In genomic region chr10:71347587-71348395, GRCh38 we compare ENCODE assay signal across 1 cellular context.
TF ChIP-seq lines count a peak whose summit lies in the region.

No MANE protein-coding gene starts in this region.

TF ChIP-seq in HepG2, 621 proteins besides CTCF, POLR2A, EP300 and RAD21 (continued from another document and continues in another):
- no peak for TF ChIP-seq AGO2 (optimal IDR thresholded peaks at IDR 0.05; ENCODE audit: low read depth, low read length)
- no peak for TF ChIP-seq MTF1 (CRISPR knock-in tag; IDR thresholded peaks at IDR 0.05)
- peak; percentile 56 for TF ChIP-seq CEBPG (CRISPR knock-in tag; IDR thresholded peaks at IDR 0.05)
- TF ChIP-seq ZNF720 (CRISPR knock-in tag; IDR thresholded peaks at IDR 0.05), result no peak
- TF ChIP-seq, protein P1, sequence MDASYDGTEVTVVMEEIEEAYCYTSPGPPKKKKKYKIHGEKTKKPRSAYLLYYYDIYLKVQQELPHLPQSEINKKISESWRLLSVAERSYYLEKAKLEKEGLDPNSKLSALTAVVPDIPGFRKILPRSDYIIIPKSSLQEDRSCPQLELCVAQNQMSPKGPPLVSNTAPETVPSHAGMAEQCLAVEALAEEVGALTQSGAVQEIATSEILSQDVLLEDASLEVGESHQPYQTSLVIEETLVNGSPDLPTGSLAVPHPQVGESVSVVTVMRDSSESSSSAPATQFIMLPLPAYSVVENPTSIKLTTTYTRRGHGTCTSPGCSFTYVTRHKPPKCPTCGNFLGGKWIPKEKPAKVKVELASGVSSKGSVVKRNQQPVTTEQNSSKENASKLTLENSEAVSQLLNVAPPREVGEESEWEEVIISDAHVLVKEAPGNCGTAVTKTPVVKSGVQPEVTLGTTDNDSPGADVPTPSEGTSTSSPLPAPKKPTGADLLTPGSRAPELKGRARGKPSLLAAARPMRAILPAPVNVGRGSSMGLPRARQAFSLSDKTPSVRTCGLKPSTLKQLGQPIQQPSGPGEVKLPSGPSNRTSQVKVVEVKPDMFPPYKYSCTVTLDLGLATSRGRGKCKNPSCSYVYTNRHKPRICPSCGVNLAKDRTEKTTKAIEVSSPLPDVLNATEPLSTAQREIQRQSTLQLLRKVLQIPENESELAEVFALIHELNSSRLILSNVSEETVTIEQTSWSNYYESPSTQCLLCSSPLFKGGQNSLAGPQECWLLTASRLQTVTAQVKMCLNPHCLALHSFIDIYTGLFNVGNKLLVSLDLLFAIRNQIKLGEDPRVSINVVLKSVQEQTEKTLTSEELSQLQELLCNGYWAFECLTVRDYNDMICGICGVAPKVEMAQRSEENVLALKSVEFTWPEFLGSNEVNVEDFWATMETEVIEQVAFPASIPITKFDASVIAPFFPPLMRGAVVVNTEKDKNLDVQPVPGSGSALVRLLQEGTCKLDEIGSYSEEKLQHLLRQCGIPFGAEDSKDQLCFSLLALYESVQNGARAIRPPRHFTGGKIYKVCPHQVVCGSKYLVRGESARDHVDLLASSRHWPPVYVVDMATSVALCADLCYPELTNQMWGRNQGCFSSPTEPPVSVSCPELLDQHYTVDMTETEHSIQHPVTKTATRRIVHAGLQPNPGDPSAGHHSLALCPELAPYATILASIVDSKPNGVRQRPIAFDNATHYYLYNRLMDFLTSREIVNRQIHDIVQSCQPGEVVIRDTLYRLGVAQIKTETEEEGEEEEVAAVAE (CRISPR knock-in tag; IDR thresholded peaks at IDR 0.05; ENCODE audit: borderline replicate concordance), result 0 out of 2 replicates have a peak, but pooled peaks have one; percentile 15
- TF ChIP-seq HNRNPH1 (optimal IDR thresholded peaks at IDR 0.05; ENCODE audit: low read depth, low read length), result no peak
- TF ChIP-seq ZNF501 (CRISPR knock-in tag; IDR thresholded peaks at IDR 0.05), result peak; percentile 40; the same call in 1 of the 2 replicates
- no peak for TF ChIP-seq SMAD1 (CRISPR knock-in tag; IDR thresholded peaks at IDR 0.05; ENCODE audit: borderline replicate concordance, low read depth)
- TF ChIP-seq KLF15 (CRISPR knock-in tag; IDR thresholded peaks at IDR 0.05; ENCODE audit: borderline replicate concordance), result no peak
- TF ChIP-seq, protein P2, sequence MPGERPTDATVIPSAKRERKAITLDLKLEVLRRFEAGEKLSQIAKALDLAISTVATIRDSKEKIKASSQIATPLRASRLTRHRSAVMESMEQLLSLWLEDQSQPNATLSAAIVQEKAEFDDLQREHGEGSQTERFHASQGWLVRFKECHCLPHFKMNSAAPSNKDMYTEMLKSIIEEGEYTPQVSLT (CRISPR knock-in tag; IDR thresholded peaks at IDR 0.05; ENCODE audit: borderline replicate concordance, low read depth), result no peak
- peak; percentile 56; the same call in 1 of the 2 replicates for TF ChIP-seq ZNF430 (CRISPR knock-in tag; IDR thresholded peaks at IDR 0.05)
- 0 out of 2 replicates have a peak, but pooled peaks have one; percentile 34 for TF ChIP-seq GTF3A (CRISPR knock-in tag; conservative IDR thresholded peaks at IDR 0.05)
- TF ChIP-seq AHDC1 (CRISPR knock-in tag; IDR thresholded peaks at IDR 0.05; ENCODE audit: borderline replicate concordance), result no peak
- TF ChIP-seq TBL1XR1 (IDR thresholded peaks at IDR 0.05; ENCODE audit: borderline replicate concordance, low read length, partially characterized antibody), result no peak
- TF ChIP-seq RBFOX2 (IDR thresholded peaks at IDR 0.05; ENCODE audit: low read depth, low read length), result no peak; the same call in 1 of the 2 replicates
- TF ChIP-seq, protein P3, sequence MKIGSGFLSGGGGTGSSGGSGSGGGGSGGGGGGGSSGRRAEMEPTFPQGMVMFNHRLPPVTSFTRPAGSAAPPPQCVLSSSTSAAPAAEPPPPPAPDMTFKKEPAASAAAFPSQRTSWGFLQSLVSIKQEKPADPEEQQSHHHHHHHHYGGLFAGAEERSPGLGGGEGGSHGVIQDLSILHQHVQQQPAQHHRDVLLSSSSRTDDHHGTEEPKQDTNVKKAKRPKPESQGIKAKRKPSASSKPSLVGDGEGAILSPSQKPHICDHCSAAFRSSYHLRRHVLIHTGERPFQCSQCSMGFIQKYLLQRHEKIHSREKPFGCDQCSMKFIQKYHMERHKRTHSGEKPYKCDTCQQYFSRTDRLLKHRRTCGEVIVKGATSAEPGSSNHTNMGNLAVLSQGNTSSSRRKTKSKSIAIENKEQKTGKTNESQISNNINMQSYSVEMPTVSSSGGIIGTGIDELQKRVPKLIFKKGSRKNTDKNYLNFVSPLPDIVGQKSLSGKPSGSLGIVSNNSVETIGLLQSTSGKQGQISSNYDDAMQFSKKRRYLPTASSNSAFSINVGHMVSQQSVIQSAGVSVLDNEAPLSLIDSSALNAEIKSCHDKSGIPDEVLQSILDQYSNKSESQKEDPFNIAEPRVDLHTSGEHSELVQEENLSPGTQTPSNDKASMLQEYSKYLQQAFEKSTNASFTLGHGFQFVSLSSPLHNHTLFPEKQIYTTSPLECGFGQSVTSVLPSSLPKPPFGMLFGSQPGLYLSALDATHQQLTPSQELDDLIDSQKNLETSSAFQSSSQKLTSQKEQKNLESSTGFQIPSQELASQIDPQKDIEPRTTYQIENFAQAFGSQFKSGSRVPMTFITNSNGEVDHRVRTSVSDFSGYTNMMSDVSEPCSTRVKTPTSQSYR (CRISPR knock-in tag; IDR thresholded peaks at IDR 0.05; ENCODE audit: borderline replicate concordance), result peak; percentile 77; the same call in 1 of the 2 replicates
- TF ChIP-seq MED8 (CRISPR knock-in tag; IDR thresholded peaks at IDR 0.05; ENCODE audit: insufficient replicate concordance), result peak; percentile 69
- TF ChIP-seq, protein P4, sequence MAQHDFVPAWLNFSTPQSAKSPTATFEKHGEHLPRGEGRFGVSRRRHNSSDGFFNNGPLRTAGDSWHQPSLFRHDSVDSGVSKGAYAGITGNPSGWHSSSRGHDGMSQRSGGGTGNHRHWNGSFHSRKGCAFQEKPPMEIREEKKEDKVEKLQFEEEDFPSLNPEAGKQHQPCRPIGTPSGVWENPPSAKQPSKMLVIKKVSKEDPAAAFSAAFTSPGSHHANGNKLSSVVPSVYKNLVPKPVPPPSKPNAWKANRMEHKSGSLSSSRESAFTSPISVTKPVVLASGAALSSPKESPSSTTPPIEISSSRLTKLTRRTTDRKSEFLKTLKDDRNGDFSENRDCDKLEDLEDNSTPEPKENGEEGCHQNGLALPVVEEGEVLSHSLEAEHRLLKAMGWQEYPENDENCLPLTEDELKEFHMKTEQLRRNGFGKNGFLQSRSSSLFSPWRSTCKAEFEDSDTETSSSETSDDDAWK (CRISPR knock-in tag; IDR thresholded peaks at IDR 0.05), result no peak
- TF ChIP-seq ZSCAN30 (CRISPR knock-in tag; IDR thresholded peaks at IDR 0.05), result no peak
- no peak for TF ChIP-seq NFYB (CRISPR knock-in tag; IDR thresholded peaks at IDR 0.05)
- TF ChIP-seq, protein P5, sequence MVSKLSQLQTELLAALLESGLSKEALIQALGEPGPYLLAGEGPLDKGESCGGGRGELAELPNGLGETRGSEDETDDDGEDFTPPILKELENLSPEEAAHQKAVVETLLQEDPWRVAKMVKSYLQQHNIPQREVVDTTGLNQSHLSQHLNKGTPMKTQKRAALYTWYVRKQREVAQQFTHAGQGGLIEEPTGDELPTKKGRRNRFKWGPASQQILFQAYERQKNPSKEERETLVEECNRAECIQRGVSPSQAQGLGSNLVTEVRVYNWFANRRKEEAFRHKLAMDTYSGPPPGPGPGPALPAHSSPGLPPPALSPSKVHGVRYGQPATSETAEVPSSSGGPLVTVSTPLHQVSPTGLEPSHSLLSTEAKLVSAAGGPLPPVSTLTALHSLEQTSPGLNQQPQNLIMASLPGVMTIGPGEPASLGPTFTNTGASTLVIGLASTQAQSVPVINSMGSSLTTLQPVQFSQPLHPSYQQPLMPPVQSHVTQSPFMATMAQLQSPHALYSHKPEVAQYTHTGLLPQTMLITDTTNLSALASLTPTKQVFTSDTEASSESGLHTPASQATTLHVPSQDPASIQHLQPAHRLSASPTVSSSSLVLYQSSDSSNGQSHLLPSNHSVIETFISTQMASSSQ (IDR thresholded peaks at IDR 0.05; ENCODE audit: low read depth), result no peak
- TF ChIP-seq, protein P5 (CRISPR knock-in tag; IDR thresholded peaks at IDR 0.05; ENCODE audit: borderline replicate concordance), result peak; percentile 66; the same call in 1 of the 2 replicates
- no peak for TF ChIP-seq U2AF2 (IDR thresholded peaks at IDR 0.05; ENCODE audit: low read depth, low read length)
- no peak; the same call in 1 of the 2 replicates for TF ChIP-seq TFE3 (CRISPR knock-in tag; IDR thresholded peaks at IDR 0.05)
- TF ChIP-seq ZNF761 (CRISPR knock-in tag; conservative IDR thresholded peaks at IDR 0.05), result 0 out of 2 replicates have a peak, but pooled peaks have one; percentile 50
- peak; percentile 46; the same call in 1 of the 2 replicates for TF ChIP-seq HIVEP1 (CRISPR knock-in tag; IDR thresholded peaks at IDR 0.05)
- no peak for TF ChIP-seq MBD4 (IDR thresholded peaks at IDR 0.05; ENCODE audit: borderline replicate concordance, low read length)
- TF ChIP-seq HNRNPK (IDR thresholded peaks at IDR 0.05; ENCODE audit: low read depth, low read length, poor library complexity, severe bottlenecking), result no peak
- no peak for TF ChIP-seq PAWR (CRISPR knock-in tag; IDR thresholded peaks at IDR 0.05; ENCODE audit: borderline replicate concordance)
- TF ChIP-seq ZNF737 (CRISPR knock-in tag; IDR thresholded peaks at IDR 0.05; ENCODE audit: borderline replicate concordance), result no peak
- no peak for TF ChIP-seq ZIK1 (CRISPR knock-in tag; IDR thresholded peaks at IDR 0.05; ENCODE audit: borderline replicate concordance, low read depth)
- no peak for TF ChIP-seq ZNF839 (CRISPR knock-in tag; IDR thresholded peaks at IDR 0.05; ENCODE audit: borderline replicate concordance)
- no peak for TF ChIP-seq ZNF879 (CRISPR knock-in tag; IDR thresholded peaks at IDR 0.05)
- TF ChIP-seq MAFK (conservative IDR thresholded peaks at IDR 0.05 in 1 of 2, IDR thresholded peaks at IDR 0.05 in 1 of 2; ENCODE audit: low read length in 2 of 2), result peak; percentile 49 to 59
- no peak for TF ChIP-seq GLMP (CRISPR knock-in tag; IDR thresholded peaks at IDR 0.05; ENCODE audit: borderline replicate concordance)
- no peak for TF ChIP-seq U2AF1 (optimal IDR thresholded peaks at IDR 0.05; ENCODE audit: low read depth, low read length)
